In the genomic region with DNA sequence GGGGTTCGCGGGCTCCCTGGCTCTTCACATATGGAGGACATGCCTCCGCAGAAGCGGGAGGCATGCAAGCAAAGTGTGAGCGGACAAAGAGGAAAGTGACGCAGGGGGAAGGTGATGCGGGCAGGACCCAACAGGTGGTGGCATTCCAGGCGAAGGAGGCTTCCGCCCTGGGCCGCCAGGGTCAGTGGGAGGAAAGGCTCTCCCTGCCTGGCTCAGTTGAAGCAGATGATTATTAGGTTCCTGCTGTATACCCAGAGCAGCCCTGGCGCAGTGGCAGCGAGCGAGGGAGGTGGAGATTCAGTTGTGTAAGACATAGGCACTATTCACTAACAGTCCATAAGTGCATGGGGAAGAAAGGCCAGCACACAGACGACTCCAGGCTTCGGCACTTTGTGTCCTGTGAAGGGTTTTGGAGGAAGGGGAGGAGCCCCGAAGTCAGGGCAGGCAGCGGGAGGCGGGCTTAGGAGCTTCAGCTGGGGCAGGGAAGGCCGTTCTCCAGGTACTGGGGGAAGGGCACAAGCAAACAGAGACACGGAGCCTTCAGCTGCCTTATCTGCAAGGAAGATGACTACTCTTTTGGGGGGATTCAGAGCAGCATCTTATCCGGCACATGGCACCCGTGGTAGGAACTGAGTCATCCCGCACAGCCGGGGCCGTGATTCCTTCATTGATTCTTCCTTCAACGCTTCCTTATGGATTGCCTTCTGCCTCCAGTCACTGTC, we compare ENCODE assay signal across 16 cellular contexts.
DNase-seq lines count a peak whose midpoint lies in the region; ATAC-seq and TF ChIP-seq lines count a peak whose summit lies in the region.
"Had no signal": no experiment of that assay in that cellular context is flagged by ENCODE, and none has a peak within 500 bp of the region (broad histone marks: within the 10 kb centered on the region; RNA-seq: fewer than 3 reads in every experiment).

No MANE protein-coding gene starts in this region.

- H3K18ac ChIP-seq in mesenchymal stem cell (ENCODE audit: low read depth in 1 of 2, low read length in 2 of 2), result no peak overlapping the region

- H3K27me3 ChIP-seq in HUES6 (ENCODE audit: control insufficient read depth, insufficient read depth, low read length) (no peaks in the 10 kb centered on the region), mesenchymal stem cell (ENCODE audit: control insufficient read depth in 1 of 2, insufficient read depth in 1 of 2, low read length in 2 of 2) (no peaks in the 10 kb centered on the region)
- H3K27me3 ChIP-seq: suprapubic skin had no signal

- peak overlapping the region; percentile 19 for H4K8ac ChIP-seq in mesenchymal stem cell (ENCODE audit: low read length)

- peak; percentile 2 for TF ChIP-seq CTCF in epithelial cell of esophagus (IDR thresholded peaks at IDR 0.05; ENCODE audit: insufficient read depth, low read depth, low read length, missing control alignments)

- no peak overlapping the region for H2AK5ac ChIP-seq in mesenchymal stem cell (ENCODE audit: low read length, severe bottlenecking)

- peak overlapping the region; percentile 49 for H3K4me2 ChIP-seq in mesenchymal stem cell (ENCODE audit: low read length, poor library complexity, severe bottlenecking)

- no peak overlapping the region for H2AFZ ChIP-seq in mesenchymal stem cell (ENCODE audit: low read depth, low read length)

- H2BK5ac ChIP-seq in mesenchymal stem cell (ENCODE audit: low read depth, low read length, poor library complexity, severe bottlenecking), result no peak overlapping the region

- no peaks in the 10 kb centered on the region for H3K36me3 ChIP-seq in HUES6 (ENCODE audit: control insufficient read depth, insufficient read depth, low read length)
- H3K36me3 ChIP-seq in mesenchymal stem cell (ENCODE audit: control insufficient read depth in 1 of 2, insufficient read depth in 2 of 2, low read depth in 1 of 2, low read length in 2 of 2), result no peaks in the 10 kb centered on the region
- H3K36me3 ChIP-seq: suprapubic skin had no signal

- H3K4ac ChIP-seq in mesenchymal stem cell (ENCODE audit: low read depth in 1 of 2, low read length in 2 of 2), result no peak overlapping the region

- H2BK12ac ChIP-seq in mesenchymal stem cell (ENCODE audit: low read length in 2 of 2), result no peak overlapping the region

- no peak overlapping the region for H2BK15ac ChIP-seq in mesenchymal stem cell (ENCODE audit: low read depth, poor library complexity, severe bottlenecking)

- H2BK120ac ChIP-seq in mesenchymal stem cell (ENCODE audit: low read depth, low read length), result no peak overlapping the region

- H3K14ac ChIP-seq in mesenchymal stem cell (ENCODE audit: low read length in 2 of 2), result no peak overlapping the region

- peaks cover 3% of the 10 kb centered on the region for H3K79me1 ChIP-seq in mesenchymal stem cell (replicated peaks; ENCODE audit: low read length, poor library complexity, severe bottlenecking)

- H4K91ac ChIP-seq in mesenchymal stem cell (ENCODE audit: low read length), result peak overlapping the region; percentile 11

- ATAC-seq in GM21515 (IDR thresholded peaks at IDR 0.05; ENCODE audit: unreplicated experiment), result no peak
- no peak for ATAC-seq in HG03108 (IDR thresholded peaks at IDR 0.05; ENCODE audit: unreplicated experiment)
- no peak for ATAC-seq in activated CD4-positive, CD25-positive, alpha-beta regulatory T cell treated with anti-CD3 and anti-CD28 coated beads, Interleukin-2, amount 50 U/mL, for 24 hours
- ATAC-seq: activated CD4-positive, alpha-beta T cell treated with anti-CD3 and anti-CD28 coated beads for 36 hours; mucosa of descending colon had no signal

- H3K27ac ChIP-seq in HUES6 (ENCODE audit: low read depth, low read length), result peak overlapping the region; percentile 16; the same call in 1 of the 2 replicates
- H3K27ac ChIP-seq in mesenchymal stem cell (ENCODE audit: low read length, poor library complexity, severe bottlenecking), result no peak overlapping the region
- H3K27ac ChIP-seq: suprapubic skin had no signal

- H3K23ac ChIP-seq in mesenchymal stem cell (ENCODE audit: low read length in 2 of 2), result no peak overlapping the region

- DNase-seq in COLO668 (lab: John Stamatoyannopoulos, UW; ENCODE audit: unreplicated experiment) (peak; percentile 71), epithelial cell of esophagus (ENCODE audit: low read depth) (peak; percentile 85), mesenchymal stem cell (no peak), inferior parietal cortex (ENCODE audit: extremely low spot score) (no peak)
- DNase-seq: activated CD4-positive, alpha-beta T cell treated with anti-CD3 and anti-CD28 coated beads for 36 hours; hypothalamus; mucosa of descending colon; MV-4-11; NCI-H524 treated with DMSO at 0.1 percent for 48 hours; RPMI8226; T-helper 2 cell had no signal

- H3K9ac ChIP-seq in HUES6 (ENCODE audit: low read length) (peak overlapping the region; percentile 60), mesenchymal stem cell (ENCODE audit: low read length) (no peak overlapping the region)

- H3K9me3 ChIP-seq in HUES6 (ENCODE audit: control insufficient read depth, insufficient read depth, low read depth, low read length) (no peaks in the 10 kb centered on the region), mesenchymal stem cell (ENCODE audit: control insufficient read depth, low read length) (no peaks in the 10 kb centered on the region)
- H3K9me3 ChIP-seq: mucosa of descending colon, suprapubic skin had no signal

- WGBS in mesenchymal stem cell, result 54% methylated on average over 26 of the region's 26 CpGs

- peaks cover 46% of the 10 kb centered on the region for H3K4me1 ChIP-seq in HUES6 (ENCODE audit: control insufficient read depth, insufficient read depth, low read length)
- peaks cover 19% of the 10 kb centered on the region for H3K4me1 ChIP-seq in mesenchymal stem cell (ENCODE audit: control insufficient read depth, insufficient read depth, low read depth, low read length)
- H3K4me1 ChIP-seq: suprapubic skin had no signal

- peak overlapping the region; percentile 41 for H3K4me3 ChIP-seq in HUES6 (ENCODE audit: low read depth, low read length)
- peak overlapping the region; percentile 19 for H3K4me3 ChIP-seq in epithelial cell of esophagus (ENCODE audit: low read length)
- H3K4me3 ChIP-seq in mesenchymal stem cell (ENCODE audit: insufficient read depth in 1 of 2, low read depth in 1 of 2, low read length in 2 of 2), result no peak overlapping the region
- H3K4me3 ChIP-seq: mucosa of descending colon, suprapubic skin had no signal

Comparison
In these comparisons a context has a peak if more than half of its experiments do, and no peak if none do; other contexts are left out.
1. DNase-seq: peak in COLO668 (single experiment) and epithelial cell of esophagus (single experiment); none in mesenchymal stem cell (single experiment) and inferior parietal cortex (single experiment).
2. H3K4me3 ChIP-seq: peak in HUES6 (single experiment) and epithelial cell of esophagus (single experiment); none in mesenchymal stem cell (0 of 2).